In the genomic region with DNA sequence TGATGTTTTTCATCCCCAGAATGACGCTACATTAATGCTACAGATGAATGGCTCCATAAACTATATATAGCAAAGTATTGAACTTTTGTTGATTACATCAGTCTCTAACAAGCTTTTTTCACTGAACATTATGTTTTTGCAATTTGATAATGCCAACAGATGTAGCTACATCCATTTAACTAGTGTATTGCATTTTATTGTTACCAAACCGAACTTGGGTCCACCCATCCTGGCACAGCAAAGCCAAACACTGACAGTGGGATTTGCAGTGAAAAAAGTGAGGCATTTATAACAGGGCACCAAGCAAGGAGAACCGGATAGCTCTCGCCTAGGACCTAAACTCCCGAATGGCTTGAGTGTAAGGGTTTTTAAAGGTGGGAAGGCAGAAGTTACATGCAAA, we compare ENCODE assay signal across 12 cellular contexts.
"Had no signal": no experiment of that assay in that cellular context is flagged by ENCODE, and none has a peak within 500 bp of the region (broad histone marks: within the 10 kb centered on the region; RNA-seq: fewer than 3 reads in every experiment).

No MANE protein-coding gene starts in this region.

- H3K27me3 Mint-ChIP-seq: activated naive CD4-positive, alpha-beta T cell treated with anti-CD3 and anti-CD28 coated beads, Interleukin-2, amount 10 ng/mL, durations not matched to agents 7 days and 5 days; brain had no signal

- H3K4me3 ChIP-seq: heart left ventricle, neural progenitor cell, thyroid gland had no signal

- H3K9me3 ChIP-seq: heart left ventricle, thyroid gland had no signal

- H3K4me2 ChIP-seq: neural progenitor cell had no signal

- DNase-seq: activated CD4-positive, alpha-beta T cell treated with anti-CD3 and anti-CD28 coated beads, Interleukin-2, amount 50 U/mL, for 1 hour; activated CD4-positive, CD25-positive, alpha-beta regulatory T cell; activated naive CD4-positive, alpha-beta T cell treated with anti-CD3 and anti-CD28 coated beads, Interleukin-2, amount 10 ng/mL, durations not matched to agents 7 days and 5 days; amniotic stem cell; cerebellar nuclear complex; heart left ventricle; small intestine; thyroid gland had no signal

- H3K27ac ChIP-seq: heart left ventricle, neural progenitor cell, parathyroid adenoma, thyroid gland had no signal

- H3K9me3 Mint-ChIP-seq: activated T-helper 2 cell treated with anti-CD3 and anti-CD28 coated beads, Interferon-gamma antibody, Interleukin-2, Interleukin-4, amounts not matched to agents 10 μg/mL and 5 μg/mL and 100 μg/mL, durations not matched to agents 14 hours and 24 hours and 36 hours had no signal

- H3K36me3 ChIP-seq: heart left ventricle, neural progenitor cell, thyroid gland had no signal

- H3K36me3 Mint-ChIP-seq: activated naive CD4-positive, alpha-beta T cell treated with anti-CD3 and anti-CD28 coated beads, Interleukin-2, amount 10 ng/mL, durations not matched to agents 7 days and 5 days; brain had no signal

- H3K79me2 ChIP-seq: parathyroid adenoma had no signal

- H3K27me3 ChIP-seq: heart left ventricle, neural progenitor cell, thyroid gland had no signal

- ATAC-seq: heart left ventricle had no signal

- H3K4me3 Mint-ChIP-seq: activated naive CD4-positive, alpha-beta T cell treated with anti-CD3 and anti-CD28 coated beads, Interleukin-2, amount 10 ng/mL, durations not matched to agents 7 days and 5 days; brain; neural progenitor cell had no signal

- H3K4me1 ChIP-seq: parathyroid adenoma had no signal

- H3K27ac Mint-ChIP-seq: activated naive CD4-positive, alpha-beta T cell treated with anti-CD3 and anti-CD28 coated beads, Interleukin-2, amount 10 ng/mL, durations not matched to agents 7 days and 5 days; activated T-helper 2 cell treated with anti-CD3 and anti-CD28 coated beads, Interferon-gamma antibody, Interleukin-2, Interleukin-4, amounts not matched to agents 10 μg/mL and 5 μg/mL and 100 μg/mL, durations not matched to agents 14 hours and 24 hours and 36 hours; neural progenitor cell had no signal

- H3K4me1 Mint-ChIP-seq: activated naive CD4-positive, alpha-beta T cell treated with anti-CD3 and anti-CD28 coated beads, Interleukin-2, amount 10 ng/mL, durations not matched to agents 7 days and 5 days had no signal

- H2AFZ ChIP-seq: neural progenitor cell, parathyroid adenoma had no signal

- H3K9ac ChIP-seq: neural progenitor cell, parathyroid adenoma had no signal
